In the genomic region with DNA sequence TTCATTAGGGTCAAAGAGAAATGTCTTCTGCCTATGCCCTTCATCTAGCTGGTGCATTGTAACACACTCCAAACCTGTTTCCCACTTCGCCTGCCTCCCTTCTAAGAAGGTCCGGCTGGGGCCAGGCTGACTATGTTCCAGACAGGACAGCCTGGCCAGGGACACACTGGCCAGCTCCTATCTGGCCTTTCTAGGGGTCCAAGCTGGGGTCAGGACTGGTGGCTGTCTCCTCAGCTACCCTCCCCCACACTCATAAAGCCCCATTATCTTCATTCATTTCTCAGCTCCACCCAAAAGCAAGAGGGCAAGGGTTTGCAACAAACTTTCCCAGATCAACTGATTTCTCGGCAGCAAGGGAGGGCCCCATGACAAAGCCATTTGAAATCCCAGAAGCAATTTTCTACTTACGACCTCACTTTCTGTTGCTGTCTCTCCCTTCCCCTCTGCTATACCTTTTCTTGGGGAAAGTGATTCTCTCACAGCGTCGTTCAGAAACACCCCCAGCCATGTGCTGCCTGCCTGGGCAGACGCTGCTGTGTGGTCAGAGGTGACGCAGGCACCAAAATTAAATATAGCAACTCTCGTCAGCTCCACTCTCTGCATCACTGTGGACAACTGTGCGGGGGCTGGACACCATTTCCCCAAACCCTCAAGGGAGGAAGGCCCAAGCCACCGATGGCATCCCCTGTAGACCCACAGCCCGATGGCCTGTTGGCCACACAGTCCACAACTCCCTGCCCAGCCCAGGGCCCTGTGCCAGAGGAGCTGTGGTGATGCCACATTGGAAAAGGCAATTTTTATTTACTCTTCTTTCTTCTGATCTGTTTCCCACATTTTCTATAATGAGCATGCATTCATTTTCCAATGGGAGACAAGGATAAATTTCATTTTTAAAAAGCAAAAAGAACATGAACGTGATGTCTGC, we compare ENCODE assay signal across 10 cellular contexts. TPM values are rescaled to one million over a fixed set of nuclear protein-coding genes. Genes with fewer than 3 reads are reported as not detected.
DNase-seq lines count a peak whose midpoint lies in the region; ATAC-seq and TF ChIP-seq lines count a peak whose summit lies in the region.
"Had no signal": no experiment of that assay in that cellular context is flagged by ENCODE, and none has a peak within 500 bp of the region (broad histone marks: within the 10 kb centered on the region; RNA-seq: fewer than 3 reads in every experiment).

No MANE protein-coding gene starts in this region.

- DNase-seq in MM.1S, result no peak
- peak; percentile 95 for DNase-seq in osteoblast (ENCODE audit: insufficient read length, low spot score, missing footprints)
- DNase-seq in NCI-H510A treated with DMSO at 0.1 percent for 48 hours (lab: John Stamatoyannopoulos, UW), result no peak
- no peak for DNase-seq in NCI-H2107 (lab: John Stamatoyannopoulos, UW)
- DNase-seq in NCI-H2107 treated with DMSO at 0.1 percent for 48 hours (lab: John Stamatoyannopoulos, UW; ENCODE audit: unreplicated experiment), result no peak
- DNase-seq in GDM1 (lab: John Stamatoyannopoulos, UW), result no peak
- DNase-seq: heart right ventricle had no signal

- H3K9me3 ChIP-seq in MM.1S (replicated peaks; ENCODE audit: insufficient read depth, low read length) (no peaks in the 10 kb centered on the region), osteoblast (ENCODE audit: low read depth, low read length) (no peaks in the 10 kb centered on the region)
- H3K9me3 ChIP-seq: heart right ventricle had no signal

- H3F3A ChIP-seq in MM.1S (ENCODE audit: insufficient read depth, low read length), result no peaks in the 10 kb centered on the region

- no peaks in the 10 kb centered on the region for H3K36me3 ChIP-seq in MM.1S (replicated peaks; ENCODE audit: insufficient read depth, low read length)
- H3K36me3 ChIP-seq in osteoblast (ENCODE audit: insufficient read depth, low read length), result no peaks in the 10 kb centered on the region
- H3K36me3 ChIP-seq: heart right ventricle had no signal

- no peaks in the 10 kb centered on the region for H3K79me2 ChIP-seq in MM.1S (ENCODE audit: low read length)
- H3K79me2 ChIP-seq in osteoblast (ENCODE audit: insufficient read depth, low read length), result no peaks in the 10 kb centered on the region

- H3K27ac ChIP-seq in MM.1S (ENCODE audit: low read length), result no peak overlapping the region
- peak overlapping the region; percentile 1 for H3K27ac ChIP-seq in osteoblast (ENCODE audit: low read depth, low read length)

- TF ChIP-seq CTCF in MM.1S (IDR thresholded peaks at IDR 0.05; ENCODE audit: low read length) (no peak), osteoblast (IDR thresholded peaks at IDR 0.05; ENCODE audit: extremely low read depth, low read depth, low read length) (no peak)

- peak; percentile 60 for ATAC-seq in GM19035 (IDR thresholded peaks at IDR 0.05; ENCODE audit: unreplicated experiment)
- peak; percentile 37 for ATAC-seq in HG02623 (IDR thresholded peaks at IDR 0.05; ENCODE audit: unreplicated experiment)

- peaks cover 6% of the 10 kb centered on the region for H3K4me1 ChIP-seq in MM.1S (ENCODE audit: low read length)
- peaks cover 6% of the 10 kb centered on the region for H3K4me1 ChIP-seq in osteoblast (ENCODE audit: insufficient read depth, low read length)

- H2AFZ ChIP-seq in MM.1S (ENCODE audit: low read length) (peak overlapping the region; percentile 58), osteoblast (ENCODE audit: low read length) (no peak overlapping the region)

- H3K9me2 ChIP-seq in MM.1S (replicated peaks; ENCODE audit: insufficient read depth, low read length), result no peaks in the 10 kb centered on the region

- H3K4me3 ChIP-seq in MM.1S (ENCODE audit: low read length), result no peak overlapping the region
- no peak overlapping the region for H3K4me3 ChIP-seq in osteoblast (ENCODE audit: insufficient read depth, low read length)
- H3K4me3 ChIP-seq: heart right ventricle, skin epidermis had no signal

- H4K20me1 ChIP-seq in MM.1S (ENCODE audit: insufficient read depth, low read length) (no peaks in the 10 kb centered on the region), osteoblast (ENCODE audit: insufficient read depth, low read length) (no peaks in the 10 kb centered on the region)

- no peak overlapping the region for H3K9ac ChIP-seq in MM.1S (ENCODE audit: low read length)

- H3K27me3 ChIP-seq in MM.1S (replicated peaks; ENCODE audit: insufficient read depth, low read length) (no peaks in the 10 kb centered on the region), osteoblast (ENCODE audit: insufficient read depth, low read length) (no peaks in the 10 kb centered on the region)

- no peak overlapping the region for H3K4me2 ChIP-seq in MM.1S (ENCODE audit: low read depth, low read length)
- H3K4me2 ChIP-seq in osteoblast (ENCODE audit: insufficient read depth, low read length), result no peak overlapping the region

RNA-seq across cellular contexts. Expression of gene IL13, which starts 6.1 kb away (rescaled TPM):
- total RNA-seq in osteoblast, result under 0.01 TPM in 1 of 2 replicates, not detected in the other

RNA-seq across cellular contexts. Expression of gene IL4, which starts 9.8 kb away (rescaled TPM):
- total RNA-seq in osteoblast, result not detected in 2 replicates
- total RNA-seq: heart right ventricle had no signal
